Comparison of ENCODE assay signal across 8 cellular contexts in the genomic region with DNA sequence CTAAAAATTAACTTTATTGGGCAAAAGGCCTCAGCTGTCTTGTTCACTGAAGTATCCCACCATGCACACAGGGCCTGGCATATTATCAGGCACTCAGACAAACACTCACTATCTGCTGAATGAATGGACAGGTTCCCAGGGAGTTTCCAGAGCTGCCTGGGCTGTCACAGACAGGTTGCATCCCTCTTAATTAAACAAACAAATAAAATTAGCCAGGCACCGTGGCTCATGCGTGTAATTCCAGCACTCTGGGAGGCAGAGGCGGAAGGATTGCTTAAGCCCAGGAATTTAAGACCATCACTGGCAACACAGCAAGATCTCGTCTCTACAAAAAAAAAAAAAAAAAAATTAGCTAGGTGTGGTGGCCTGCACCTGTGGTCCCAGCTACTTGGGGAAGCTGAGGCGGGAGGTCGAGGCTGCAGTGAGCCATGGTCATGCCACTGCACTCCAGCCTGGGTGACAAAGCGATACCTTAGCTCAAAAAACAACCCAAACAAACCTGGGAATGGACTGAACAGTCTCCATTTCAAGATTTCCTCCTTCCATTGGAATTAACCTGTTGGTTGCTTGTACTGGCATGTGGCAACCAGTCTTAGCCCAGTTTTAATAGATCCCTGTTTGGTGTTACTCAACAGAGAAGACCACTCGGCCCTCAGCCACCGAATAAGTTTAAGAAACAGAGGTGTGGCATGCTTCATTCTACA. TPM values are rescaled to one million over a fixed set of nuclear protein-coding genes. Genes with fewer than 3 reads are reported as not detected.
DNase-seq lines count a peak whose midpoint lies in the region; ATAC-seq and TF ChIP-seq lines count a peak whose summit lies in the region.

No MANE protein-coding gene starts in this region.

- no peak overlapping the region for H3K9ac ChIP-seq in OCI-LY1 (ENCODE audit: low read length)
- no peak overlapping the region for H3K9ac ChIP-seq in neuronal stem cell (ENCODE audit: low read depth, low read length, poor library complexity)

- H3K9me2 ChIP-seq in OCI-LY1 (ENCODE audit: low read depth, low read length) = no peaks in the 10 kb centered on the region

- H3K27ac ChIP-seq in CD4-positive, alpha-beta memory T cell (ENCODE audit: low read depth, low read length) = peak overlapping the region; percentile 75
- H3K27ac ChIP-seq in OCI-LY1 (ENCODE audit: low read depth, low read length, poor library complexity, severe bottlenecking) = no peak overlapping the region
- H3K27ac ChIP-seq in neuronal stem cell (replicated peaks; ENCODE audit: low read length) = no peak overlapping the region

- no peak overlapping the region for H4K91ac ChIP-seq in neuronal stem cell (ENCODE audit: low read depth, low read length, poor library complexity)

- H3K23ac ChIP-seq in neuronal stem cell (ENCODE audit: low read depth, low read length, poor library complexity) = no peak overlapping the region

- CTCF ChIA-PET in CD4-positive, alpha-beta memory T cell (lab: Charles Lee; ENCODE audit: partially characterized antibody) = interaction anchor here (1.1 to 15.9 kb wide), 6 partner anchors 9 to 53 kb away, joined by 3 to 814 read pairs (median 10); no protein-coding TSS in a partner anchor

- H2BK12ac ChIP-seq in neuronal stem cell (ENCODE audit: low read length) = no peak overlapping the region

- peaks cover 12% of the 10 kb centered on the region for H3K79me1 ChIP-seq in neuronal stem cell (ENCODE audit: low read depth, low read length)

- no peaks in the 10 kb centered on the region for H3K27me3 Mint-ChIP-seq in CD4-positive, alpha-beta memory T cell
- H3K27me3 Mint-ChIP-seq in endothelial cell (ENCODE audit: unreplicated experiment) = peaks cover 20% of the 10 kb centered on the region

- H4K8ac ChIP-seq in neuronal stem cell (ENCODE audit: low read depth, low read length) = no peak overlapping the region

- peaks cover 21 to 53% (median 33%) of the 10 kb centered on the region in 4 donors for H3K4me1 Mint-ChIP-seq in CD4-positive, alpha-beta memory T cell
- peaks cover 34% of the 10 kb centered on the region for H3K4me1 Mint-ChIP-seq in endothelial cell (ENCODE audit: unreplicated experiment)

- DNase-seq in CD4-positive, alpha-beta memory T cell = no peak
- no peak for DNase-seq in endothelial cell (ENCODE audit: low spot score)
- no peak for DNase-seq in neuronal stem cell (ENCODE audit: low spot score)
- no peak for DNase-seq in NCI-H226
- no peak for DNase-seq in Kasumi-1 (lab: John Stamatoyannopoulos, UW)
- DNase-seq in left lobe of liver (ENCODE audit: low spot score) = no peak
- no peak for DNase-seq in ureter (ENCODE audit: low spot score)

- no CpG with 5 or more reads among the region's 9 CpGs for WGBS in neuronal stem cell (ENCODE audit: extremely low coverage in 2 of 2, insufficient read length in 2 of 2, insufficient replicate concordance in 1 of 2), 2 donors

- no peak overlapping the region for H3K4ac ChIP-seq in neuronal stem cell (ENCODE audit: low read length)

- H3K4me2 ChIP-seq in OCI-LY1 (ENCODE audit: low read length) (peak overlapping the region; percentile 62; the same call in 1 of the 2 replicates), neuronal stem cell (ENCODE audit: insufficient read depth, low read length, poor library complexity, severe bottlenecking) (peak overlapping the region; percentile 76)

- H2AK5ac ChIP-seq in neuronal stem cell (ENCODE audit: low read depth, low read length) = no peak overlapping the region

- H3K4me1 ChIP-seq in CD4-positive, alpha-beta memory T cell (ENCODE audit: insufficient read depth, low read length) = peaks cover 21% of the 10 kb centered on the region
- H3K4me1 ChIP-seq in OCI-LY1 (ENCODE audit: insufficient read depth, low read length, severe bottlenecking) (peaks cover 27% of the 10 kb centered on the region), neuronal stem cell (ENCODE audit: control insufficient read depth in 2 of 2, insufficient read depth in 1 of 2, low read depth in 1 of 2, low read length in 2 of 2) (peaks cover 10 to 16% of the 10 kb centered on the region in 2 donors)

- peak overlapping the region in 7 of 8 donors; percentile 84 to 89 (median 86) for H3K4me3 Mint-ChIP-seq in CD4-positive, alpha-beta memory T cell
- peak overlapping the region; percentile 93 for H3K4me3 Mint-ChIP-seq in endothelial cell (ENCODE audit: unreplicated experiment)

- no peak overlapping the region for H2BK15ac ChIP-seq in neuronal stem cell (ENCODE audit: low read length)

- no peak overlapping the region for H3K4me3 ChIP-seq in CD4-positive, alpha-beta memory T cell (ENCODE audit: low read length in 2 of 2)
- H3K4me3 ChIP-seq in OCI-LY1 (ENCODE audit: low read depth, low read length, poor library complexity, severe bottlenecking) (no peak overlapping the region), neuronal stem cell (ENCODE audit: low read length in 2 of 2) (peak overlapping the region in 1 of 2 donors; percentile 67)

- POLR2A ChIA-PET in CD4-positive, alpha-beta memory T cell (lab: Charles Lee; ENCODE audit: partially characterized antibody) = interaction anchor here (0.6 to 31.9 kb wide), 7 partner anchors 8 to 56 kb away, joined by 3 to 906 read pairs (median 6); no protein-coding TSS in a partner anchor

- no peaks in the 10 kb centered on the region for H3K27me3 ChIP-seq in CD4-positive, alpha-beta memory T cell (ENCODE audit: insufficient read depth, low read length)
- H3K27me3 ChIP-seq in OCI-LY1 (ENCODE audit: insufficient read depth, low read length) (peaks cover 3% of the 10 kb centered on the region; the same call in 1 of the 2 replicates), neuronal stem cell (ENCODE audit: control insufficient read depth in 3 of 3, insufficient read depth in 3 of 3, low read depth in 1 of 3, low read length in 3 of 3) (no peaks in the 10 kb centered on the region)

- H3K79me2 ChIP-seq in OCI-LY1 (ENCODE audit: insufficient read depth, low read length) = peaks cover 26% of the 10 kb centered on the region

- no peak for ATAC-seq in left lobe of liver

- intact Hi-C loops in CD4-positive, alpha-beta memory T cell (cut with micrococcal nuclease) = loop anchor here (5.0 kb wide), 1 partner anchor 246 kb away; a partner anchor contains a TSS

- H3K9me3 Mint-ChIP-seq in CD4-positive, alpha-beta memory T cell = no peaks in the 10 kb centered on the region
- no peaks in the 10 kb centered on the region for H3K9me3 Mint-ChIP-seq in endothelial cell (ENCODE audit: unreplicated experiment)

- H3K9me3 ChIP-seq in CD4-positive, alpha-beta memory T cell (ENCODE audit: control insufficient read depth in 1 of 2, low read length in 2 of 2) = no peaks in the 10 kb centered on the region
- H3K9me3 ChIP-seq in OCI-LY1 (ENCODE audit: low read length) = no peaks in the 10 kb centered on the region
- H3K9me3 ChIP-seq in neuronal stem cell (replicated peaks in 1 of 2; ENCODE audit: control insufficient read depth in 2 of 2, insufficient read depth in 1 of 2, low read depth in 1 of 2, low read length in 2 of 2) = peaks cover 0 to 2% of the 10 kb centered on the region in 2 donors

- H3F3A ChIP-seq in OCI-LY1 (ENCODE audit: insufficient read depth, low read length) = no peaks in the 10 kb centered on the region; the same call in 1 of the 2 replicates

- H2BK5ac ChIP-seq in neuronal stem cell (ENCODE audit: low read length) = no peak overlapping the region

- peaks cover 11 to 16% of the 10 kb centered on the region in 2 donors for H3K36me3 Mint-ChIP-seq in CD4-positive, alpha-beta memory T cell
- peaks cover 6% of the 10 kb centered on the region for H3K36me3 Mint-ChIP-seq in endothelial cell (ENCODE audit: low read depth, unreplicated experiment)

- no peaks in the 10 kb centered on the region for H3K36me3 ChIP-seq in CD4-positive, alpha-beta memory T cell (ENCODE audit: insufficient read depth, low read length)
- no peaks in the 10 kb centered on the region; the same call in 1 of the 2 replicates for H3K36me3 ChIP-seq in OCI-LY1 (ENCODE audit: insufficient read depth, low read length)
- H3K36me3 ChIP-seq in neuronal stem cell (replicated peaks in 1 of 2; ENCODE audit: control insufficient read depth in 2 of 2, insufficient read depth in 2 of 2, low read length in 2 of 2) = peaks cover 0 to 14% of the 10 kb centered on the region in 2 donors

- no peak overlapping the region for H3K14ac ChIP-seq in neuronal stem cell (ENCODE audit: low read length)

- TF ChIP-seq CTCF in OCI-LY1 (IDR thresholded peaks at IDR 0.05; ENCODE audit: low read length) (no peak), endothelial cell (IDR thresholded peaks at IDR 0.05; ENCODE audit: unreplicated experiment) (no peak)

- H3K18ac ChIP-seq in neuronal stem cell (ENCODE audit: low read length) = peak overlapping the region; percentile 46

- H2AFZ ChIP-seq in OCI-LY1 (ENCODE audit: low read length) = no peak overlapping the region
- peak overlapping the region; percentile 97 for H2AFZ ChIP-seq in neuronal stem cell (ENCODE audit: low read length)

- peak overlapping the region in 4 of 7 donors; percentile 90 to 96 (median 94) for H3K27ac Mint-ChIP-seq in CD4-positive, alpha-beta memory T cell
- no peak overlapping the region for H3K27ac Mint-ChIP-seq in endothelial cell (ENCODE audit: unreplicated experiment)

- no peak overlapping the region for H2BK120ac ChIP-seq in neuronal stem cell (ENCODE audit: low read depth, low read length)

- H4K20me1 ChIP-seq in OCI-LY1 (ENCODE audit: insufficient read depth, low read length) = no peaks in the 10 kb centered on the region

RNA-seq across cellular contexts. Expression of a gene that starts 1.3 kb away (rescaled TPM):
- 100 to 1,000 TPM; 151 to 153 TPM for total RNA-seq in CD4-positive, alpha-beta memory T cell
- 100 to 1,000 TPM; 148 to 246 TPM for polyA plus RNA-seq in CD4-positive, alpha-beta memory T cell
- 147 TPM for total RNA-seq in endothelial cell (ENCODE audit: unreplicated experiment)
- polyA plus RNA-seq in neuronal stem cell (2013, experiment 1 of 2) = 80.2 TPM
- polyA plus RNA-seq in neuronal stem cell (2013, experiment 2 of 2) = 80.5 TPM
- total RNA-seq in left lobe of liver = 31.3 TPM
- 177 TPM for total RNA-seq in ureter

RNA-seq across cellular contexts. Expression of a gene that starts 44.5 kb away (rescaled TPM):
- total RNA-seq in CD4-positive, alpha-beta memory T cell = 1 to 10 TPM; 3.6 to 4.7 TPM
- 1 to 10 TPM; 3.8 to 6.0 TPM for polyA plus RNA-seq in CD4-positive, alpha-beta memory T cell
- 147 TPM for total RNA-seq in endothelial cell (ENCODE audit: unreplicated experiment)
- polyA plus RNA-seq in neuronal stem cell (2013, experiment 1 of 2) = 118 TPM
- 122 TPM for polyA plus RNA-seq in neuronal stem cell (2013, experiment 2 of 2)
- 82.1 TPM for total RNA-seq in left lobe of liver
- total RNA-seq in ureter = 118 TPM

Comparison
In these comparisons a context has a peak if more than half of its experiments do, and no peak if none do; other contexts are left out.
1. RNA of a gene that starts 44.5 kb away (total RNA-seq): 147 TPM in endothelial cell (single experiment), 118 TPM in ureter (single experiment) and 82.1 TPM in left lobe of liver (single experiment); 3.6 to 4.7 TPM in CD4-positive, alpha-beta memory T cell; every median in the first group is over 10 times any median in the second.